28 cellular contexts compared by ENCODE assay signal in genomic region chr2:190063624-190064023, GRCh38. TPM values are rescaled to one million over a fixed set of nuclear protein-coding genes. Genes with fewer than 3 reads are reported as not detected.
"Had no signal": no experiment of that assay in that cellular context is flagged by ENCODE, and none has a peak within 500 bp of the region (broad histone marks: within the 10 kb centered on the region; RNA-seq: fewer than 3 reads in every experiment).

No MANE protein-coding gene starts in this region.

- H3K27ac Mint-ChIP-seq: dendritic cell treated with granulocyte-macrophage colony-stimulating factor and Interleukin-4, amounts not matched to agents 40 ng/mL and 50 ng/mL, for 4 days; effector memory CD8-positive, alpha-beta T cell; endodermal cell; mesothelial cell of epicardium had no signal

- H3K4me3 Mint-ChIP-seq: dendritic cell treated with granulocyte-macrophage colony-stimulating factor and Interleukin-4, amounts not matched to agents 40 ng/mL and 50 ng/mL, for 4 days; effector memory CD8-positive, alpha-beta T cell; endodermal cell; mesothelial cell of epicardium had no signal

- H3K36me3 ChIP-seq: colonic mucosa, esophagus squamous epithelium, gastrocnemius medialis, heart right ventricle, left lung, lower lobe of right lung had no signal

- H3K4me1 Mint-ChIP-seq: endodermal cell, mesothelial cell of epicardium had no signal

- H3K9me3 ChIP-seq: colonic mucosa, esophagus squamous epithelium, gastrocnemius medialis, heart right ventricle, left lung, lower lobe of right lung, mucosa of descending colon had no signal

- H3K27ac ChIP-seq: colonic mucosa, epithelial cell of prostate, esophagus squamous epithelium, heart right ventricle, left lung, lower lobe of right lung had no signal

- H3K9me3 Mint-ChIP-seq: dendritic cell treated with granulocyte-macrophage colony-stimulating factor and Interleukin-4, amounts not matched to agents 40 ng/mL and 50 ng/mL, for 4 days; effector memory CD8-positive, alpha-beta T cell; endodermal cell; mesothelial cell of epicardium had no signal

- DNase-seq: colonic mucosa; cortex of kidney; effector CD8-positive, alpha-beta T cell; effector memory CD8-positive, alpha-beta T cell; endodermal cell; erythroblast; esophagus squamous epithelium; foreskin fibroblast; foreskin melanocyte; gastrocnemius medialis; glutamatergic neuron; head of caudate nucleus; heart right ventricle; hippocampal formation; left cardiac atrium; left lung; left ventricle myocardium superior; lower lobe of right lung; mesenchymal stem cell; mucosa of descending colon had no signal

- H3K27me3 ChIP-seq: colonic mucosa, esophagus squamous epithelium, gastrocnemius medialis, heart right ventricle, left lung had no signal

- H3K27me3 Mint-ChIP-seq: dendritic cell treated with granulocyte-macrophage colony-stimulating factor and Interleukin-4, amounts not matched to agents 40 ng/mL and 50 ng/mL, for 4 days had no signal

- H3K36me3 Mint-ChIP-seq: mesothelial cell of epicardium had no signal

- ATAC-seq: effector memory CD8-positive, alpha-beta T cell; esophagus mucosa; gastrocnemius medialis; heart right ventricle; left cardiac atrium; left lung; left ventricle myocardium superior; lower lobe of right lung; mucosa of descending colon had no signal

- H3K4me1 ChIP-seq: colonic mucosa, esophagus squamous epithelium, left lung, lower lobe of right lung had no signal

- H3K4me3 ChIP-seq: colonic mucosa, esophagus squamous epithelium, gastrocnemius medialis, heart right ventricle, left lung, lower lobe of right lung, mucosa of descending colon had no signal

RNA-seq across cellular contexts. Expression of gene MSTN, which starts 1.1 kb away (rescaled TPM):
- total RNA-seq: endodermal cell, glomerular endothelial cell, kidney epithelial cell, left ventricle myocardium superior, lung microvascular endothelial cell had no signal
- polyA plus RNA-seq: keratinocyte had no signal
